In genomic region chr1:86245566-86246190, GRCh38 we compare ENCODE assay signal across 27 cellular contexts.
"Had no signal": no experiment of that assay in that cellular context is flagged by ENCODE, and none has a peak within 500 bp of the region (broad histone marks: within the 10 kb centered on the region; RNA-seq: fewer than 3 reads in every experiment).

No MANE protein-coding gene starts in this region.

- H3K4me1 ChIP-seq: ascending aorta, body of pancreas, colonic mucosa, gastroesophageal sphincter, heart right ventricle had no signal

- DNase-seq: activated CD4-positive, alpha-beta memory T cell treated with anti-CD3 and anti-CD28 coated beads, Interleukin-2, amount 10 ng/mL, durations not matched to agents 7 days and 5 days; activated CD4-positive, alpha-beta T cell treated with anti-CD3 and anti-CD28 coated beads for 36 hours; activated CD4-positive, alpha-beta T cell treated with anti-CD3 and anti-CD28 coated beads, Interleukin-2, amount 10 ng/mL, durations not matched to agents 24 days and 14 days; activated CD4-positive, CD25-positive, alpha-beta regulatory T cell; activated CD4-positive, CD25-positive, alpha-beta regulatory T cell treated with anti-CD3 and anti-CD28 coated beads, Interleukin-2, amount 50 U/mL, for 72 hours; activated CD8-positive, alpha-beta memory T cell treated with anti-CD3 and anti-CD28 coated beads, Interleukin-2, amount 50 U/mL, for 48 hours; activated gamma-delta T cell; activated naive CD4-positive, alpha-beta T cell; activated naive CD4-positive, alpha-beta T cell treated with anti-CD3 and anti-CD28 coated beads, Interleukin-2, amount 10 ng/mL, durations not matched to agents 7 days and 5 days; activated naive CD8-positive, alpha-beta T cell treated with anti-CD3 and anti-CD28 coated beads, Interleukin-2, amount 10 ng/mL, durations not matched to agents 7 days and 5 days; activated T-cell treated with anti-CD3 and anti-CD28 coated beads for 4 hours; activated T-cell treated with anti-CD3 and anti-CD28 coated beads, Interleukin-2, amount 50 U/mL, for 24 hours; activated T-cell treated with anti-CD3 and anti-CD28 coated beads, Interleukin-2, amount 50 U/mL, for 72 hours; body of pancreas; central memory CD4-positive, alpha-beta T cell; cerebellar nuclear complex; colonic mucosa; effector CD8-positive, alpha-beta T cell; foreskin melanocyte; heart right ventricle; T-helper 2 cell had no signal

- H3K9me3 ChIP-seq: ascending aorta, body of pancreas, colonic mucosa, gastroesophageal sphincter, heart right ventricle had no signal

- H3K9me3 Mint-ChIP-seq: activated CD4-positive, alpha-beta memory T cell treated with anti-CD3 and anti-CD28 coated beads, Interleukin-2, amount 10 ng/mL, durations not matched to agents 7 days and 5 days; activated naive CD4-positive, alpha-beta T cell treated with anti-CD3 and anti-CD28 coated beads, Interleukin-2, amount 10 ng/mL, durations not matched to agents 7 days and 5 days; activated naive CD8-positive, alpha-beta T cell treated with anti-CD3 and anti-CD28 coated beads, Interleukin-2, amount 10 ng/mL, durations not matched to agents 7 days and 5 days had no signal

- H3K27me3 ChIP-seq: ascending aorta, body of pancreas, cardiac muscle cell, colonic mucosa, gastroesophageal sphincter, heart right ventricle, hepatocyte had no signal

- H3K36me3 Mint-ChIP-seq: activated naive CD4-positive, alpha-beta T cell treated with anti-CD3 and anti-CD28 coated beads, Interleukin-2, amount 10 ng/mL, durations not matched to agents 7 days and 5 days; activated naive CD4-positive, alpha-beta T cell treated with anti-CD3 and anti-CD28 coated beads, Interleukin-2, amount 50 U/mL, for 72 hours; activated naive CD8-positive, alpha-beta T cell treated with anti-CD3 and anti-CD28 coated beads, Interleukin-2, amount 10 ng/mL, durations not matched to agents 7 days and 5 days had no signal

- H3K27ac ChIP-seq: ascending aorta, body of pancreas, cardiac muscle cell, colonic mucosa, epithelial cell of prostate, gastroesophageal sphincter, heart right ventricle, hepatocyte had no signal

- H3K4me3 ChIP-seq: ascending aorta, body of pancreas, cardiac muscle cell, colonic mucosa, gastroesophageal sphincter, heart right ventricle, hepatocyte had no signal

- ATAC-seq: activated CD4-positive, alpha-beta T cell treated with anti-CD3 and anti-CD28 coated beads for 36 hours; activated naive CD4-positive, alpha-beta T cell treated with anti-CD3 and anti-CD28 coated beads, Interleukin-2, amount 50 U/mL, for 72 hours; activated T-cell treated with anti-CD3 and anti-CD28 coated beads, Interleukin-2, amount 50 U/mL, for 72 hours; body of pancreas; gastroesophageal sphincter; heart right ventricle had no signal

- H3K4me1 Mint-ChIP-seq: activated CD4-positive, alpha-beta memory T cell treated with anti-CD3 and anti-CD28 coated beads, Interleukin-2, amount 10 ng/mL, durations not matched to agents 7 days and 5 days; activated CD4-positive, alpha-beta T cell treated with anti-CD3 and anti-CD28 coated beads for 36 hours; activated CD4-positive, alpha-beta T cell treated with anti-CD3 and anti-CD28 coated beads, Interleukin-2, amount 10 ng/mL, durations not matched to agents 24 days and 14 days; activated naive CD4-positive, alpha-beta T cell treated with anti-CD3 and anti-CD28 coated beads, Interleukin-2, amount 10 ng/mL, durations not matched to agents 7 days and 5 days; activated naive CD8-positive, alpha-beta T cell treated with anti-CD3 and anti-CD28 coated beads, Interleukin-2, amount 10 ng/mL, durations not matched to agents 7 days and 5 days had no signal

- H3K36me3 ChIP-seq: ascending aorta, cardiac muscle cell, colonic mucosa, gastroesophageal sphincter, heart right ventricle had no signal

- H3K27ac Mint-ChIP-seq: activated CD4-positive, alpha-beta memory T cell treated with anti-CD3 and anti-CD28 coated beads, Interleukin-2, amount 10 ng/mL, durations not matched to agents 7 days and 5 days; activated CD4-positive, alpha-beta T cell treated with anti-CD3 and anti-CD28 coated beads for 36 hours; activated CD4-positive, alpha-beta T cell treated with anti-CD3 and anti-CD28 coated beads, Interleukin-2, amount 10 ng/mL, durations not matched to agents 24 days and 14 days; activated naive CD4-positive, alpha-beta T cell treated with anti-CD3 and anti-CD28 coated beads, Interleukin-2, amount 10 ng/mL, durations not matched to agents 7 days and 5 days; activated naive CD4-positive, alpha-beta T cell treated with anti-CD3 and anti-CD28 coated beads, Interleukin-2, amount 50 U/mL, for 72 hours; activated naive CD8-positive, alpha-beta T cell treated with anti-CD3 and anti-CD28 coated beads, Interleukin-2, amount 10 ng/mL, durations not matched to agents 7 days and 5 days; activated T-cell treated with anti-CD3 and anti-CD28 coated beads, Interleukin-2, amount 50 U/mL, for 24 hours; activated T-cell treated with anti-CD3 and anti-CD28 coated beads, Interleukin-2, amount 50 U/mL, for 72 hours had no signal

- H3K4me3 Mint-ChIP-seq: activated CD4-positive, alpha-beta memory T cell treated with anti-CD3 and anti-CD28 coated beads, Interleukin-2, amount 10 ng/mL, durations not matched to agents 7 days and 5 days; activated CD4-positive, alpha-beta T cell treated with anti-CD3 and anti-CD28 coated beads for 36 hours; activated CD4-positive, alpha-beta T cell treated with anti-CD3 and anti-CD28 coated beads, Interleukin-2, amount 10 ng/mL, durations not matched to agents 24 days and 14 days; activated naive CD4-positive, alpha-beta T cell treated with anti-CD3 and anti-CD28 coated beads, Interleukin-2, amount 10 ng/mL, durations not matched to agents 7 days and 5 days; activated naive CD8-positive, alpha-beta T cell treated with anti-CD3 and anti-CD28 coated beads, Interleukin-2, amount 10 ng/mL, durations not matched to agents 7 days and 5 days; activated T-cell treated with anti-CD3 and anti-CD28 coated beads, Interleukin-2, amount 50 U/mL, for 24 hours; activated T-cell treated with anti-CD3 and anti-CD28 coated beads, Interleukin-2, amount 50 U/mL, for 72 hours had no signal

- H3K27me3 Mint-ChIP-seq: activated CD4-positive, alpha-beta memory T cell treated with anti-CD3 and anti-CD28 coated beads, Interleukin-2, amount 10 ng/mL, durations not matched to agents 7 days and 5 days; activated CD4-positive, alpha-beta T cell treated with anti-CD3 and anti-CD28 coated beads for 36 hours; activated CD4-positive, alpha-beta T cell treated with anti-CD3 and anti-CD28 coated beads, Interleukin-2, amount 10 ng/mL, durations not matched to agents 24 days and 14 days; activated naive CD4-positive, alpha-beta T cell treated with anti-CD3 and anti-CD28 coated beads, Interleukin-2, amount 10 ng/mL, durations not matched to agents 7 days and 5 days; activated naive CD8-positive, alpha-beta T cell treated with anti-CD3 and anti-CD28 coated beads, Interleukin-2, amount 10 ng/mL, durations not matched to agents 7 days and 5 days; activated T-cell treated with anti-CD3 and anti-CD28 coated beads, Interleukin-2, amount 50 U/mL, for 24 hours had no signal
